Comparison of ENCODE assay signal across 1 cellular context in the genomic region with DNA sequence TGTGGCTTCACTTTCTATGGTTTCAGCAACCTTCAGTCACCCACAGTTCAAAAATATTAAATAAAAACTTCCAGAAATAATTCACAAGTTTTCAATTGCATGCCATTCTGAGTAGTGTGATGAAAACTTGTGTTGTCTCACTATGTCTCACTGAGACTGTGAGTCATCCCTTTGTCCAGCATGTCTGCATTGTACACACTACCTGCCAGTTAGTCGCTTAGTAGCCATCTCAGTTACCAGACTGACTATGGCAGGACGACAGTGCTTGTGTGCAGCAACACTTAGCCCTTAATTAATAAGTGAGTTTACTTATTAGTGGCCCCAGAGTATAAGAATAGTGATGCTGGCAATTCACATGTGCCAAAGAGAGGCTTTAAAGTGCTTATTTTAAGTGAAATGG.
TF ChIP-seq lines count a peak whose summit lies in the region.

No MANE protein-coding gene starts in this region.

TF ChIP-seq in SK-N-SH, 30 proteins besides CTCF, POLR2A, EP300 and RAD21 (continued from another document):
- TF ChIP-seq, protein P1, sequence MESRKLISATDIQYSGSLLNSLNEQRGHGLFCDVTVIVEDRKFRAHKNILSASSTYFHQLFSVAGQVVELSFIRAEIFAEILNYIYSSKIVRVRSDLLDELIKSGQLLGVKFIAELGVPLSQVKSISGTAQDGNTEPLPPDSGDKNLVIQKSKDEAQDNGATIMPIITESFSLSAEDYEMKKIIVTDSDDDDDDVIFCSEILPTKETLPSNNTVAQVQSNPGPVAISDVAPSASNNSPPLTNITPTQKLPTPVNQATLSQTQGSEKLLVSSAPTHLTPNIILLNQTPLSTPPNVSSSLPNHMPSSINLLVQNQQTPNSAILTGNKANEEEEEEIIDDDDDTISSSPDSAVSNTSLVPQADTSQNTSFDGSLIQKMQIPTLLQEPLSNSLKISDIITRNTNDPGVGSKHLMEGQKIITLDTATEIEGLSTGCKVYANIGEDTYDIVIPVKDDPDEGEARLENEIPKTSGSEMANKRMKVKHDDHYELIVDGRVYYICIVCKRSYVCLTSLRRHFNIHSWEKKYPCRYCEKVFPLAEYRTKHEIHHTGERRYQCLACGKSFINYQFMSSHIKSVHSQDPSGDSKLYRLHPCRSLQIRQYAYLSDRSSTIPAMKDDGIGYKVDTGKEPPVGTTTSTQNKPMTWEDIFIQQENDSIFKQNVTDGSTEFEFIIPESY (IDR thresholded peaks at IDR 0.05; ENCODE audit: borderline replicate concordance, low read depth) = no peak
- no peak for TF ChIP-seq MEF2A (IDR thresholded peaks at IDR 0.05; ENCODE audit: borderline replicate concordance, low read depth)
- TF ChIP-seq, protein P2, sequence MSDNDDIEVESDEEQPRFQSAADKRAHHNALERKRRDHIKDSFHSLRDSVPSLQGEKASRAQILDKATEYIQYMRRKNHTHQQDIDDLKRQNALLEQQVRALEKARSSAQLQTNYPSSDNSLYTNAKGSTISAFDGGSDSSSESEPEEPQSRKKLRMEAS (IDR thresholded peaks at IDR 0.05; ENCODE audit: low read depth) = no peak
- no peak for TF ChIP-seq POLR2AphosphoS5 (IDR thresholded peaks at IDR 0.05; ENCODE audit: low read depth, low read length)
- TF ChIP-seq PBX3 (IDR thresholded peaks at IDR 0.05) = peak; percentile 47; the same call in 1 of the 2 replicates
- TF ChIP-seq MXI1 (IDR thresholded peaks at IDR 0.05; ENCODE audit: low read depth, low read length) = no peak
TF ChIP-seq in SK-N-SH: peak in this region for 4.
